30 cellular contexts compared by ENCODE assay signal in the genomic region with DNA sequence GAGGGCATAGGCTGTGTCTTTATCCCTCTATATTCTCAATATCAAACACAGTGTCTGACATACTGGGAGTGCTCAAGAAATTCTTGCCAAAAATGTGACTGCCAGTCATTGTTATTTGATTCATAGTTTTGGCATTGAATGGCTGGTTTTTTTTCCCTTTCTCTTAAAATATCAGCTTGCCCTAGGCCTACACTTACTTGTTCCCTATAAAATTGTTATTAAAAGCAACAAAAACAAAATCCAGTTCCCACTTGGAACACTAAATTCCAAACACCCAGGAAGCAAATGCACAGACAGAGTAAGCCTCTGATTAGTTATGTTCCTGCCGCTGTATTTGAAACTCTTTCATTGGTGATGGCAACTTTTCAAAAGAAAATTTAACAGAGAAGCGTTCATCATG.
"Had no signal": no experiment of that assay in that cellular context is flagged by ENCODE, and none has a peak within 500 bp of the region (broad histone marks: within the 10 kb centered on the region; RNA-seq: fewer than 3 reads in every experiment).

No MANE protein-coding gene starts in this region.

- H3K27me3 ChIP-seq: left lung, neural progenitor cell, right atrium auricular region, right lobe of liver, testis, thyroid gland, transverse colon, upper lobe of left lung, vagina had no signal

- H3K4me1 ChIP-seq: left lung, lower lobe of right lung, neural progenitor cell, parathyroid adenoma, right atrium auricular region, right lobe of liver, stomach, testis, thyroid gland, upper lobe of left lung had no signal

- H3K27ac Mint-ChIP-seq: mesothelial cell of epicardium; naive B cell; natural killer cell; nephron progenitor cell; neural progenitor cell; stimulated activated naive B cell treated with anti-CD40 and anti-IgM and Interleukin-4, amounts not matched to agents 10 μg/mL and 1 μg/mL and 100 μg/mL, for 72 hours had no signal

- H3K79me2 ChIP-seq: parathyroid adenoma had no signal

- H2AFZ ChIP-seq: neural progenitor cell, parathyroid adenoma had no signal

- H3K4me3 ChIP-seq: left lung, lower lobe of right lung, neural progenitor cell, right atrium auricular region, right lobe of liver, skin epidermis, stomach, testis, thyroid gland, transverse colon, upper lobe of left lung, vagina had no signal

- H3K4me3 Mint-ChIP-seq: mesothelial cell of epicardium; naive B cell; natural killer cell; nephron progenitor cell; neural progenitor cell; stimulated activated naive B cell treated with anti-CD40 and anti-IgM and Interleukin-4, amounts not matched to agents 10 μg/mL and 1 μg/mL and 100 μg/mL, for 72 hours had no signal

- H3K9me3 ChIP-seq: left lung, lower lobe of right lung, neutrophil, right atrium auricular region, right lobe of liver, stomach, testis, thyroid gland, transverse colon, upper lobe of left lung, vagina had no signal

- H3K27ac ChIP-seq: left lung, lower lobe of right lung, neural progenitor cell, neutrophil, parathyroid adenoma, right atrium auricular region, right lobe of liver, skin epidermis, stomach, testis, thyroid gland, transverse colon, upper lobe of left lung, vagina had no signal

- H3K4me2 ChIP-seq: neural progenitor cell had no signal

- H3K9me3 Mint-ChIP-seq: mesothelial cell of epicardium; naive B cell; natural killer cell; nephron progenitor cell; neural progenitor cell; stimulated activated naive B cell treated with anti-CD40 and anti-IgM and Interleukin-4, amounts not matched to agents 10 μg/mL and 1 μg/mL and 100 μg/mL, for 72 hours had no signal

- FAIRE-seq: islet of Langerhans, kidney had no signal

- H3K4me1 Mint-ChIP-seq: naive B cell; natural killer cell; nephron progenitor cell; neural progenitor cell; stimulated activated naive B cell treated with anti-CD40 and anti-IgM and Interleukin-4, amounts not matched to agents 10 μg/mL and 1 μg/mL and 100 μg/mL, for 72 hours had no signal

- ATAC-seq: left colon; left lung; lower lobe of right lung; natural killer cell; right lobe of liver; stimulated activated naive B cell treated with anti-CD40 and anti-IgM and Interleukin-4, amounts not matched to agents 10 μg/mL and 1 μg/mL and 100 μg/mL, for 72 hours; stimulated activated naive CD8-positive, alpha-beta T cell treated with anti-CD3 and anti-CD28 coated beads, Interleukin-15, Interleukin-2, amounts not matched to agents 100 U/mL and 50 U/mL, for 24 hours had no signal

- DNase-seq: kidney; left colon; left lung; lower lobe of right lung; mammary epithelial cell; mesenchymal stem cell; naive B cell; natural killer cell; nephron progenitor cell; occipital lobe; right lobe of liver; stimulated activated CD4-positive, alpha-beta T cell treated with anti-CD3 and anti-CD28 coated beads, Interleukin-12 subunit alpha, Interleukin-12 subunit beta, amount 100 ng/mL, for 4 hours; stimulated activated CD4-positive, alpha-beta T cell treated with anti-CD3 and anti-CD28 coated beads, Interleukin-15, amount 100 ng/mL, for 24 hours; stimulated activated CD4-positive, alpha-beta T cell treated with anti-CD3 and anti-CD28 coated beads, Interleukin-2, amount 100 ng/mL, for 24 hours; stimulated activated CD4-positive, alpha-beta T cell treated with anti-CD3 and anti-CD28 coated beads, Interleukin-4, amount 100 ng/mL, for 1 hour; stimulated activated naive B cell treated with anti-CD40 and anti-IgM and Interleukin-4, amounts not matched to agents 10 μg/mL and 1 μg/mL and 100 μg/mL, for 72 hours; stimulated activated naive CD8-positive, alpha-beta T cell treated with anti-CD3 and anti-CD28 coated beads, Interleukin-15, Interleukin-2, amounts not matched to agents 100 U/mL and 50 U/mL, for 24 hours; stomach; testis; thyroid gland; transverse colon; upper lobe of left lung had no signal

- H3K36me3 ChIP-seq: left lung, lower lobe of right lung, neural progenitor cell, neutrophil, right atrium auricular region, right lobe of liver, stomach, thyroid gland, transverse colon, upper lobe of left lung, vagina had no signal

- H3K36me3 Mint-ChIP-seq: mesothelial cell of epicardium; natural killer cell; neural progenitor cell; stimulated activated naive B cell treated with anti-CD40 and anti-IgM and Interleukin-4, amounts not matched to agents 10 μg/mL and 1 μg/mL and 100 μg/mL, for 72 hours had no signal
